ENCODE assay signal across 12 cellular contexts in the genomic region with DNA sequence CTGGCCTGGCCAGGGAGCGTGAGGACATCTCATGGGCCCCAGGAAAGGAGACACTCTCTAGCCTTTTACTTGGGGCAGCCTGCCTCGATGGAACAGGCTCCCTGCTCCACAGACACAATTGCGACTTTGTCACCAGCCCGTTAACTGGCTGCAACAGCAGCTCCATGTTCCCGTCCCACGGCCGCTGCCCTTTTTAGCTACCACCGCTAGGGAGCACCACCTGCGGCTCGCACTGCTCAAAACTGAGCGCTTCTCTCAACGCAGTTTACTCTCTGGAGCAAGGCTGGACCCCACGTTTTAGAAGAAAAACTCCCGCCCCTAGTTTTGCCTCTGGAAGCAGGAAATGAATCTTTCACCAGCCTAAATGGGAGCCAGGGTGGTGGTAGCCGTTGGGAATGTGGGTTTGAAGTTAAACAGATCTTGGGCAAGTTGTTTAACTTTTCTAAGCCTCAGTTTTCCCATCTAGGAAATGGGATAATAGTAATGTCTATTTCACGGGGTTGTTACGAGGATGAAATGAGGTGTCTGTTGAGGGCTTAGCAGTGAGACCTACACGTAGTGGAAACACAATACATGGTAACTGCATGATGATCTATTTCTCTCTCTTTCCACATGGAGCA. TPM values are rescaled to one million over a fixed set of nuclear protein-coding genes. Genes with fewer than 3 reads are reported as not detected.
DNase-seq lines count a peak whose midpoint lies in the region; ATAC-seq, FAIRE-seq and TF ChIP-seq lines count a peak whose summit lies in the region.
"Had no signal": no experiment of that assay in that cellular context is flagged by ENCODE, and none has a peak within 500 bp of the region (broad histone marks: within the 10 kb centered on the region; RNA-seq: fewer than 3 reads in every experiment).

No MANE protein-coding gene starts in this region.

- H3K79me2 ChIP-seq in GM23338 (replicated peaks; ENCODE audit: insufficient read depth) = no peaks in the 10 kb centered on the region
- H3K79me2 ChIP-seq: parathyroid adenoma had no signal

- no peak overlapping the region for H2AFZ ChIP-seq in GM23338
- H2AFZ ChIP-seq: parathyroid adenoma had no signal

- no peak overlapping the region for H3K27ac Mint-ChIP-seq in GM23338
- H3K27ac Mint-ChIP-seq: activated naive CD4-positive, alpha-beta T cell treated with anti-CD3 and anti-CD28 coated beads, Interleukin-2, amount 50 U/mL, for 72 hours; stimulated activated effector memory CD8-positive, alpha-beta T cell treated with anti-CD3 and anti-CD28 coated beads, Interleukin-12 subunit alpha, Interleukin-12 subunit beta, amount 100 ng/mL, for 72 hours had no signal

- H3K4me3 Mint-ChIP-seq in GM23338 = no peak overlapping the region
- H3K4me3 Mint-ChIP-seq: stimulated activated effector memory CD8-positive, alpha-beta T cell treated with anti-CD3 and anti-CD28 coated beads, Interleukin-12 subunit alpha, Interleukin-12 subunit beta, amount 100 ng/mL, for 72 hours had no signal

- H3K36me3 ChIP-seq in GM23338 (ENCODE audit: insufficient read depth) = no peaks in the 10 kb centered on the region

- ATAC-seq in GM23338 (peak; percentile 61), HG03045 (IDR thresholded peaks at IDR 0.05; ENCODE audit: unreplicated experiment) (no peak), HG02970 (IDR thresholded peaks at IDR 0.05; ENCODE audit: low FRiP score, unreplicated experiment) (no peak)
- ATAC-seq: activated naive CD4-positive, alpha-beta T cell treated with anti-CD3 and anti-CD28 coated beads, Interleukin-2, amount 50 U/mL, for 72 hours; stimulated activated effector memory CD8-positive, alpha-beta T cell treated with anti-CD3 and anti-CD28 coated beads, Interleukin-12 subunit alpha, Interleukin-12 subunit beta, amount 100 ng/mL, for 72 hours had no signal

- H3K27ac ChIP-seq in GM23338 (ENCODE audit: low read depth) = no peak overlapping the region
- H3K27ac ChIP-seq: parathyroid adenoma had no signal

- in situ Hi-C loops in astrocyte of the spinal cord (cut with HindIII; ENCODE audit: low sequenced_read_pairs) = no loop called here

- no peaks in the 10 kb centered on the region for H3K9me2 ChIP-seq in GM23338 (ENCODE audit: insufficient read depth)

- no peaks in the 10 kb centered on the region for H3F3A ChIP-seq in GM23338 (replicated peaks; ENCODE audit: low read depth)

- H3K4me2 ChIP-seq in GM23338 = no peak overlapping the region

- peaks cover 43% of the 10 kb centered on the region for H3K27me3 Mint-ChIP-seq in GM23338 (ENCODE audit: insufficient read depth, low read depth, poor library complexity)

- H3K27me3 ChIP-seq in GM23338 (ENCODE audit: insufficient read depth) = peaks cover 51% of the 10 kb centered on the region

- H4K20me1 ChIP-seq in GM23338 (replicated peaks; ENCODE audit: insufficient read depth) = no peaks in the 10 kb centered on the region

- peak; percentile 18 for DNase-seq in COLO668 (lab: John Stamatoyannopoulos, UW; ENCODE audit: unreplicated experiment)
- DNase-seq in GM23338 (ENCODE audit: low spot score) = peak; percentile 91
- no peak for DNase-seq in astrocyte of the spinal cord (ENCODE audit: low read depth, low spot score)
- DNase-seq in kidney tubule cell (ENCODE audit: low spot score) = peak; percentile 7
- no peak for DNase-seq in EL
- no peak for DNase-seq in HTR-8/SVneo (ENCODE audit: insufficient read length, low spot score)

- peaks cover 3% of the 10 kb centered on the region for H3K4me1 Mint-ChIP-seq in GM23338
- H3K4me1 Mint-ChIP-seq: stimulated activated effector memory CD8-positive, alpha-beta T cell treated with anti-CD3 and anti-CD28 coated beads, Interleukin-12 subunit alpha, Interleukin-12 subunit beta, amount 100 ng/mL, for 72 hours had no signal

- peaks cover 5% of the 10 kb centered on the region; the same call in 2 of the 3 replicates for H3K9me3 Mint-ChIP-seq in GM23338

- peaks cover 4% of the 10 kb centered on the region; the same call in 1 of the 2 replicates for H3K4me1 ChIP-seq in GM23338 (ENCODE audit: insufficient read depth)
- H3K4me1 ChIP-seq: parathyroid adenoma had no signal

- no peak for FAIRE-seq in HTR-8/SVneo (lab: Jason Lieb, UNC)

- H3K4me3 ChIP-seq in GM23338 = no peak overlapping the region
- no peak overlapping the region for H3K4me3 ChIP-seq in astrocyte of the spinal cord (ENCODE audit: low read depth, low read length)

- H3K36me3 Mint-ChIP-seq in GM23338 (ENCODE audit: low read depth) = peaks cover 3% of the 10 kb centered on the region; the same call in 1 of the 3 replicates
- H3K36me3 Mint-ChIP-seq: stimulated activated effector memory CD8-positive, alpha-beta T cell treated with anti-CD3 and anti-CD28 coated beads, Interleukin-12 subunit alpha, Interleukin-12 subunit beta, amount 100 ng/mL, for 72 hours had no signal

- TF ChIP-seq CTCF in GM23338 (conservative IDR thresholded peaks at IDR 0.05; ENCODE audit: low read depth in 2 of 2) (peak; percentile 73 to 74), astrocyte of the spinal cord (IDR thresholded peaks at IDR 0.05; ENCODE audit: low read depth, low read length) (peak; percentile 21)

TF ChIP-seq in GM23338, 12 proteins besides CTCF, POLR2A, EP300 and RAD21:
- no peak for TF ChIP-seq EZH2phosphoT487 (IDR thresholded peaks at IDR 0.05; ENCODE audit: unreplicated experiment)

RNA-seq across cellular contexts. Expression of a gene that starts 3.5 kb away (rescaled TPM):
- 0.17 TPM in 1 of 2 replicates, not detected in the other for total RNA-seq in GM23338 (2014; rRNA removed; shearing (Covaris generic))
- not detected in 2 replicates for polyA plus RNA-seq in GM23338 (2016; fragmentation: Nextera tagmentation; extraction: Ambion mirVana)
- total RNA-seq: activated naive CD4-positive, alpha-beta T cell treated with anti-CD3 and anti-CD28 coated beads, Interleukin-2, amount 50 U/mL, for 72 hours; G401 had no signal

Comparison
In these comparisons a context has a peak if more than half of its experiments do, and no peak if none do; other contexts are left out.
1. DNase-seq: peak in COLO668 (single experiment), GM23338 (single experiment) and kidney tubule cell (single experiment); none in astrocyte of the spinal cord (single experiment), EL (single experiment) and HTR-8/SVneo (single experiment).